10 cellular contexts compared by ENCODE assay signal in genomic region chr10:71985542-71986250, GRCh38. TPM values are rescaled to one million over a fixed set of nuclear protein-coding genes. Genes with fewer than 3 reads are reported as not detected.
DNase-seq lines count a peak whose midpoint lies in the region; ATAC-seq and TF ChIP-seq lines count a peak whose summit lies in the region.
"Had no signal": no experiment of that assay in that cellular context is flagged by ENCODE, and none has a peak within 500 bp of the region (broad histone marks: within the 10 kb centered on the region; RNA-seq: fewer than 3 reads in every experiment).

No MANE protein-coding gene starts in this region.

- peaks cover 6% of the 10 kb centered on the region; the same call in 1 of the 2 replicates for H3K4me1 ChIP-seq in SJCRH30

- peaks cover 12% of the 10 kb centered on the region for H3K4me1 Mint-ChIP-seq in activated T-helper 17 cell treated with anti-CD3 and anti-CD28 coated beads, Interleukin-2, amount 50 U/mL, for 72 hours

- H3K4me3 Mint-ChIP-seq in activated T-helper 17 cell treated with anti-CD3 and anti-CD28 coated beads, Interleukin-2, amount 50 U/mL, for 72 hours, result no peak overlapping the region

- H3K9me3 ChIP-seq in SJCRH30 (replicated peaks), result no peaks in the 10 kb centered on the region

- H3K4me3 ChIP-seq in SJCRH30, result no peak overlapping the region

- H3K36me3 Mint-ChIP-seq in activated T-helper 17 cell treated with anti-CD3 and anti-CD28 coated beads, Interleukin-2, amount 50 U/mL, for 72 hours (ENCODE audit: low read depth), result no peaks in the 10 kb centered on the region

- H3K27me3 ChIP-seq in SJCRH30, result no peaks in the 10 kb centered on the region

- no peak for TF ChIP-seq POLR2A in GM18505 (IDR thresholded peaks at IDR 0.05; ENCODE audit: borderline replicate concordance, extremely low read depth, insufficient read depth, insufficient read length)

- ATAC-seq in GM19463 (IDR thresholded peaks at IDR 0.05; ENCODE audit: unreplicated experiment) (peak; percentile 39), HG02678 (IDR thresholded peaks at IDR 0.05; ENCODE audit: unreplicated experiment) (no peak), GM18505 (IDR thresholded peaks at IDR 0.05; ENCODE audit: unreplicated experiment) (no peak)
- ATAC-seq in activated T-helper 17 cell treated with anti-CD3 and anti-CD28 coated beads, Interleukin-2, amount 50 U/mL, for 72 hours (replicated peaks), result peak; percentile 47

- H3K27ac ChIP-seq in substantia nigra (ENCODE audit: low read depth, low read length, poor library complexity, severe bottlenecking) (peak overlapping the region; percentile 97), SJCRH30 (no peak overlapping the region)

- peaks cover 8% of the 10 kb centered on the region for H3K27me3 Mint-ChIP-seq in activated T-helper 17 cell treated with anti-CD3 and anti-CD28 coated beads, Interleukin-2, amount 50 U/mL, for 72 hours

- no peaks in the 10 kb centered on the region for H3K9me3 Mint-ChIP-seq in activated T-helper 17 cell treated with anti-CD3 and anti-CD28 coated beads, Interleukin-2, amount 50 U/mL, for 72 hours

- H3K27ac Mint-ChIP-seq in activated T-helper 17 cell treated with anti-CD3 and anti-CD28 coated beads, Interleukin-2, amount 50 U/mL, for 72 hours, result no peak overlapping the region

- peak; percentile 87 for DNase-seq in hepatic stellate cell (ENCODE audit: low spot score)
- peak in 1 of 49 donors; percentile 39 for DNase-seq in substantia nigra (lab: John Stamatoyannopoulos, UW)
- no peak for DNase-seq in HuH-7.5 (ENCODE audit: low spot score)
- no peak for DNase-seq in SJCRH30
- DNase-seq: activated naive CD4-positive, alpha-beta T cell; occipital lobe had no signal

- no peaks in the 10 kb centered on the region for H3K36me3 ChIP-seq in SJCRH30

RNA-seq across cellular contexts. Expression of gene CHST3, which starts 21.5 kb away (rescaled TPM):
- total RNA-seq in activated T-helper 17 cell treated with anti-CD3 and anti-CD28 coated beads, Interleukin-2, amount 50 U/mL, for 72 hours, result under 1 TPM in 1 of 2 donors, not detected in 1; 0.19 TPM
- 10.1 and 10.4 TPM in 2 replicates for total RNA-seq in SJCRH30 (2014; rRNA removed; shearing (Covaris generic))

Comparison
In these comparisons a context has a peak if more than half of its experiments do, and no peak if none do; other contexts are left out.
1. ATAC-seq: peak in GM19463 (single experiment) and activated T-helper 17 cell treated with anti-CD3 and anti-CD28 coated beads, Interleukin-2, amount 50 U/mL, for 72 hours (single experiment); none in HG02678 (single experiment) and GM18505 (single experiment).